Comparison of ENCODE assay signal across 1 cellular context in the genomic region with DNA sequence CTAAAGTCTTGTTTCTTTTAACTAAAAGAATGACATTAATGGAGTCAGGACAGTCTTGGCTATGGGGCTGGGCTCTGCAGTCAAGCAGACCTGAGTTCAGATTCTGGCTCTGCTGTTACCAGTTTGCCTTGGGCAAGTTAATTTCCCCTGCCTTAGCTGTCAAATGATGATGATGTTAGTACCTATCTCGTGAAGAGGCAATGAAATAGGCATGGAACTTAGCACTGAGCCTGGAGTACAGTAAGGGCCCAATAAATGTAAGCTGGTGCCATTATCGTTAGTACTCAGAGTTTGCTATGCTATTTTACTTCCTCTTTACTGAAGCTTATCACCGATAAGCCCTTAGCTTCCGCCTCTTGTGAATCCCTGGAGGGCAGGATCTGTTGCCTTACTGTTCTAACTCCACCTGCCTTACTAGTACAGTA.
TF ChIP-seq lines count a peak whose summit lies in the region.

No MANE protein-coding gene starts in this region.

TF ChIP-seq in HEK293, 187 proteins besides CTCF, POLR2A, EP300 and RAD21 (continued from another document and continues in another):
- TF ChIP-seq, protein P1, sequence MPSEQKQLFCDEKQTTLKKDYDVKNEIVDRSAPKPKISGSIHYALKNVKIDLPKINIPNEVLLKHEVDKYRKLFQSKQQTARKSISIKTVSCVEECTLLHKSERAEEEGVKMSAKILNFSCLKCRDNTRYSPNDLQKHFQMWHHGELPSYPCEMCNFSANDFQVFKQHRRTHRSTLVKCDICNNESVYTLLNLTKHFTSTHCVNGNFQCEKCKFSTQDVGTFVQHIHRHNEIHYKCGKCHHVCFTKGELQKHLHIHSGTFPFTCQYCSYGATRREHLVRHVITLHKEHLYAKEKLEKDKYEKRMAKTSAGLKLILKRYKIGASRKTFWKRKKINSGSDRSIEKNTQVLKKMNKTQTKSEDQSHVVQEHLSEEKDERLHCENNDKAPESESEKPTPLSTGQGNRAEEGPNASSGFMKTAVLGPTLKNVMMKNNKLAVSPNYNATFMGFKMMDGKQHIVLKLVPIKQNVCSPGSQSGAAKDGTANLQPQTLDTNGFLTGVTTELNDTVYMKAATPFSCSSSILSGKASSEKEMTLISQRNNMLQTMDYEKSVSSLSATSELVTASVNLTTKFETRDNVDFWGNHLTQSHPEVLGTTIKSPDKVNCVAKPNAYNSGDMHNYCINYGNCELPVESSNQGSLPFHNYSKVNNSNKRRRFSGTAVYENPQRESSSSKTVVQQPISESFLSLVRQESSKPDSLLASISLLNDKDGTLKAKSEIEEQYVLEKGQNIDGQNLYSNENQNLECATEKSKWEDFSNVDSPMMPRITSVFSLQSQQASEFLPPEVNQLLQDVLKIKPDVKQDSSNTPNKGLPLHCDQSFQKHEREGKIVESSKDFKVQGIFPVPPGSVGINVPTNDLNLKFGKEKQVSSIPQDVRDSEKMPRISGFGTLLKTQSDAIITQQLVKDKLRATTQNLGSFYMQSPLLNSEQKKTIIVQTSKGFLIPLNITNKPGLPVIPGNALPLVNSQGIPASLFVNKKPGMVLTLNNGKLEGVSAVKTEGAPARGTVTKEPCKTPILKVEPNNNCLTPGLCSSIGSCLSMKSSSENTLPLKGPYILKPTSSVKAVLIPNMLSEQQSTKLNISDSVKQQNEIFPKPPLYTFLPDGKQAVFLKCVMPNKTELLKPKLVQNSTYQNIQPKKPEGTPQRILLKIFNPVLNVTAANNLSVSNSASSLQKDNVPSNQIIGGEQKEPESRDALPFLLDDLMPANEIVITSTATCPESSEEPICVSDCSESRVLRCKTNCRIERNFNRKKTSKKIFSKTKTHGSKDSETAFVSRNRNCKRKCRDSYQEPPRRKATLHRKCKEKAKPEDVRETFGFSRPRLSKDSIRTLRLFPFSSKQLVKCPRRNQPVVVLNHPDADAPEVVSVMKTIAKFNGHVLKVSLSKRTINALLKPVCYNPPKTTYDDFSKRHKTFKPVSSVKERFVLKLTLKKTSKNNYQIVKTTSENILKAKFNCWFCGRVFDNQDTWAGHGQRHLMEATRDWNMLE (tag by site-specific recombination; conservative IDR thresholded peaks at IDR 0.05; ENCODE audit: low read depth): no peak
- TF ChIP-seq ZNF549 (tag by site-specific recombination; IDR thresholded peaks at IDR 0.05): no peak
- TF ChIP-seq ZNF221 (tag by site-specific recombination; IDR thresholded peaks at IDR 0.05; ENCODE audit: borderline replicate concordance): no peak
- TF ChIP-seq, protein P2, sequence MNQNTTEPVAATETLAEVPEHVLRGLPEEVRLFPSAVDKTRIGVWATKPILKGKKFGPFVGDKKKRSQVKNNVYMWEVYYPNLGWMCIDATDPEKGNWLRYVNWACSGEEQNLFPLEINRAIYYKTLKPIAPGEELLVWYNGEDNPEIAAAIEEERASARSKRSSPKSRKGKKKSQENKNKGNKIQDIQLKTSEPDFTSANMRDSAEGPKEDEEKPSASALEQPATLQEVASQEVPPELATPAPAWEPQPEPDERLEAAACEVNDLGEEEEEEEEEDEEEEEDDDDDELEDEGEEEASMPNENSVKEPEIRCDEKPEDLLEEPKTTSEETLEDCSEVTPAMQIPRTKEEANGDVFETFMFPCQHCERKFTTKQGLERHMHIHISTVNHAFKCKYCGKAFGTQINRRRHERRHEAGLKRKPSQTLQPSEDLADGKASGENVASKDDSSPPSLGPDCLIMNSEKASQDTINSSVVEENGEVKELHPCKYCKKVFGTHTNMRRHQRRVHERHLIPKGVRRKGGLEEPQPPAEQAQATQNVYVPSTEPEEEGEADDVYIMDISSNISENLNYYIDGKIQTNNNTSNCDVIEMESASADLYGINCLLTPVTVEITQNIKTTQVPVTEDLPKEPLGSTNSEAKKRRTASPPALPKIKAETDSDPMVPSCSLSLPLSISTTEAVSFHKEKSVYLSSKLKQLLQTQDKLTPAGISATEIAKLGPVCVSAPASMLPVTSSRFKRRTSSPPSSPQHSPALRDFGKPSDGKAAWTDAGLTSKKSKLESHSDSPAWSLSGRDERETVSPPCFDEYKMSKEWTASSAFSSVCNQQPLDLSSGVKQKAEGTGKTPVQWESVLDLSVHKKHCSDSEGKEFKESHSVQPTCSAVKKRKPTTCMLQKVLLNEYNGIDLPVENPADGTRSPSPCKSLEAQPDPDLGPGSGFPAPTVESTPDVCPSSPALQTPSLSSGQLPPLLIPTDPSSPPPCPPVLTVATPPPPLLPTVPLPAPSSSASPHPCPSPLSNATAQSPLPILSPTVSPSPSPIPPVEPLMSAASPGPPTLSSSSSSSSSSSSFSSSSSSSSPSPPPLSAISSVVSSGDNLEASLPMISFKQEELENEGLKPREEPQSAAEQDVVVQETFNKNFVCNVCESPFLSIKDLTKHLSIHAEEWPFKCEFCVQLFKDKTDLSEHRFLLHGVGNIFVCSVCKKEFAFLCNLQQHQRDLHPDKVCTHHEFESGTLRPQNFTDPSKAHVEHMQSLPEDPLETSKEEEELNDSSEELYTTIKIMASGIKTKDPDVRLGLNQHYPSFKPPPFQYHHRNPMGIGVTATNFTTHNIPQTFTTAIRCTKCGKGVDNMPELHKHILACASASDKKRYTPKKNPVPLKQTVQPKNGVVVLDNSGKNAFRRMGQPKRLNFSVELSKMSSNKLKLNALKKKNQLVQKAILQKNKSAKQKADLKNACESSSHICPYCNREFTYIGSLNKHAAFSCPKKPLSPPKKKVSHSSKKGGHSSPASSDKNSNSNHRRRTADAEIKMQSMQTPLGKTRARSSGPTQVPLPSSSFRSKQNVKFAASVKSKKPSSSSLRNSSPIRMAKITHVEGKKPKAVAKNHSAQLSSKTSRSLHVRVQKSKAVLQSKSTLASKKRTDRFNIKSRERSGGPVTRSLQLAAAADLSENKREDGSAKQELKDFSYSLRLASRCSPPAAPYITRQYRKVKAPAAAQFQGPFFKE (tag by site-specific recombination; IDR thresholded peaks at IDR 0.05; ENCODE audit: borderline replicate concordance): no peak
- TF ChIP-seq, protein P3, sequence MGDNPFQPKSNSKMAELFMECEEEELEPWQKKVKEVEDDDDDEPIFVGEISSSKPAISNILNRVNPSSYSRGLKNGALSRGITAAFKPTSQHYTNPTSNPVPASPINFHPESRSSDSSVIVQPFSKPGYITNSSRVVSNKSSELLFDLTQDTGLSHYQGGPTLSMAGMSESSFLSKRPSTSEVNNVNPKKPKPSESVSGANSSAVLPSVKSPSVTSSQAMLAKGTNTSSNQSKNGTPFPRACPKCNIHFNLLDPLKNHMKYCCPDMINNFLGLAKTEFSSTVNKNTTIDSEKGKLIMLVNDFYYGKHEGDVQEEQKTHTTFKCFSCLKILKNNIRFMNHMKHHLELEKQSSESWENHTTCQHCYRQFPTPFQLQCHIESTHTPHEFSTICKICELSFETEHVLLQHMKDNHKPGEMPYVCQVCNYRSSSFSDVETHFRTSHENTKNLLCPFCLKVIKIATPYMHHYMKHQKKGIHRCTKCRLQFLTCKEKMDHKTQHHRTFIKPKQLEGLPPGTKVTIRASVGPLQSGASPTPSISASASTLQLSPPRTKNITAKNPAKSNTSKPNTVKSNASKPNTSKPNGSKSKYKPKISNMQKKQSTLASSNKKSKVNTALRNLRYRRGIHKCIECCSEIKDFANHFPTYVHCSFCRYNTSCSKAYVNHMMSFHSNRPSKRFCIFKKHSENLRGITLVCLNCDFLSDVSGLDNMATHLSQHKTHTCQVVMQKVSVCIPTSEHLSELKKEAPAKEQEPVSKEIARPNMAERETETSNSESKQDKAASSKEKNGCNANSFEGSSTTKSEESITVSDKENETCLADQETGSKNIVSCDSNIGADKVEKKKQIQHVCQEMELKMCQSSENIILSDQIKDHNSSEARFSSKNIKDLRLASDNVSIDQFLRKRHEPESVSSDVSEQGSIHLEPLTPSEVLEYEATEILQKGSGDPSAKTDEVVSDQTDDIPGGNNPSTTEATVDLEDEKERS (tag by site-specific recombination; IDR thresholded peaks at IDR 0.05): no peak
- no peak for TF ChIP-seq ZNF10 (tag by site-specific recombination; IDR thresholded peaks at IDR 0.05)
- TF ChIP-seq, protein P4, sequence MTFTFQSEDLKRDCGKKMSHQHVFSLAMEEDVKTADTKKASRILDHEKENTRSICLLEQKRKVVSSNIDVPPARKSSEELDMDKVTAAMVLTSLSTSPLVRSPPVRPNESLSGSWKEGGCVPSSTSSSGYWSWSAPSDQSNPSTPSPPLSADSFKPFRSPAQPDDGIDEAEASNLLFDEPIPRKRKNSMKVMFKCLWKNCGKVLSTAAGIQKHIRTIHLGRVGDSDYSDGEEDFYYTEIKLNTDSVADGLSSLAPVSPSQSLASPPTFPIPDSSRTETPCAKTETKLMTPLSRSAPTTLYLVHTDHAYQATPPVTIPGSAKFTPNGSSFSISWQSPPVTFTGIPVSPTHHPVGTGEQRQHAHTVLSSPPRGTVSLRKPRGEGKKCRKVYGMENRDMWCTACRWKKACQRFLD (tag by site-specific recombination; IDR thresholded peaks at IDR 0.05): no peak
- no peak for TF ChIP-seq ZNF792 (tag by site-specific recombination; IDR thresholded peaks at IDR 0.05)
- TF ChIP-seq ZBTB7A (tag by site-specific recombination; IDR thresholded peaks at IDR 0.05; ENCODE audit: low read depth): no peak
- TF ChIP-seq ZNF658 (tag by site-specific recombination; IDR thresholded peaks at IDR 0.05): no peak
- TF ChIP-seq, protein P5, sequence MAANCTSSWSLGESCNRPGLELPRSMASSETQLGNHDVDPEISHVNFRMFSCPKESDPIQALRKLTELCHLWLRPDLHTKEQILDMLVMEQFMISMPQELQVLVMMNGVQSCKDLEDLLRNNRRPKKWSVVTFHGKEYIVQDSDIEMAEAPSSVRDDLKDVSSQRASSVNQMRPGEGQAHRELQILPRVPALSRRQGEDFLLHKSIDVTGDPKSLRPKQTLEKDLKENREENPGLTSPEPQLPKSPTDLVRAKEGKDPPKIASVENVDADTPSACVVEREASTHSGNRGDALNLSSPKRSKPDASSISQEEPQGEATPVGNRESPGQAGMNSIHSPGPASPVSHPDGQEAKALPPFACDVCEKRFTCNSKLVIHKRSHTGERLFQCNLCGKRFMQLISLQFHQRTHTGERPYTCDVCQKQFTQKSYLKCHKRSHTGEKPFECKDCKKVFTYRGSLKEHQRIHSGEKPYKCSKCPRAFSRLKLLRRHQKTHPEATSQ (tag by site-specific recombination; IDR thresholded peaks at IDR 0.05): no peak
- TF ChIP-seq OSR2 (tag by site-specific recombination; IDR thresholded peaks at IDR 0.05): peak; percentile 98
- TF ChIP-seq, protein P6, sequence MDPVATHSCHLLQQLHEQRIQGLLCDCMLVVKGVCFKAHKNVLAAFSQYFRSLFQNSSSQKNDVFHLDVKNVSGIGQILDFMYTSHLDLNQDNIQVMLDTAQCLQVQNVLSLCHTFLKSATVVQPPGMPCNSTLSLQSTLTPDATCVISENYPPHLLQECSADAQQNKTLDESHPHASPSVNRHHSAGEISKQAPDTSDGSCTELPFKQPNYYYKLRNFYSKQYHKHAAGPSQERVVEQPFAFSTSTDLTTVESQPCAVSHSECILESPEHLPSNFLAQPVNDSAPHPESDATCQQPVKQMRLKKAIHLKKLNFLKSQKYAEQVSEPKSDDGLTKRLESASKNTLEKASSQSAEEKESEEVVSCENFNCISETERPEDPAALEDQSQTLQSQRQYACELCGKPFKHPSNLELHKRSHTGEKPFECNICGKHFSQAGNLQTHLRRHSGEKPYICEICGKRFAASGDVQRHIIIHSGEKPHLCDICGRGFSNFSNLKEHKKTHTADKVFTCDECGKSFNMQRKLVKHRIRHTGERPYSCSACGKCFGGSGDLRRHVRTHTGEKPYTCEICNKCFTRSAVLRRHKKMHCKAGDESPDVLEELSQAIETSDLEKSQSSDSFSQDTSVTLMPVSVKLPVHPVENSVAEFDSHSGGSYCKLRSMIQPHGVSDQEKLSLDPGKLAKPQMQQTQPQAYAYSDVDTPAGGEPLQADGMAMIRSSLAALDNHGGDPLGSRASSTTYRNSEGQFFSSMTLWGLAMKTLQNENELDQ (tag by site-specific recombination; IDR thresholded peaks at IDR 0.05; ENCODE audit: low read depth): no peak
- TF ChIP-seq, protein P7, sequence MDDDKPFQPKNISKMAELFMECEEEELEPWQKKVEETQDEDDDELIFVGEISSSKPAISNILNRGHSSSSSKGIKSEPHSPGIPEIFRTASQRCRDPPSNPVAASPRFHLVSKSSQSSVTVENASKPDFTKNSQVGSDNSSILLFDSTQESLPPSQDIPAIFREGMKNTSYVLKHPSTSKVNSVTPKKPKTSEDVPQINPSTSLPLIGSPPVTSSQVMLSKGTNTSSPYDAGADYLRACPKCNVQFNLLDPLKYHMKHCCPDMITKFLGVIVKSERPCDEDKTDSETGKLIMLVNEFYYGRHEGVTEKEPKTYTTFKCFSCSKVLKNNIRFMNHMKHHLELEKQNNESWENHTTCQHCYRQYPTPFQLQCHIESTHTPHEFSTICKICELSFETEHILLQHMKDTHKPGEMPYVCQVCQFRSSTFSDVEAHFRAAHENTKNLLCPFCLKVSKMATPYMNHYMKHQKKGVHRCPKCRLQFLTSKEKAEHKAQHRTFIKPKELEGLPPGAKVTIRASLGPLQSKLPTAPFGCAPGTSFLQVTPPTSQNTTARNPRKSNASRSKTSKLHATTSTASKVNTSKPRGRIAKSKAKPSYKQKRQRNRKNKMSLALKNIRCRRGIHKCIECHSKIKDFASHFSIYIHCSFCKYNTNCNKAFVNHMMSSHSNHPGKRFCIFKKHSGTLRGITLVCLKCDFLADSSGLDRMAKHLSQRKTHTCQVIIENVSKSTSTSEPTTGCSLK (tag by site-specific recombination; IDR thresholded peaks at IDR 0.05): no peak
- TF ChIP-seq ZNF274 (IDR thresholded peaks at IDR 0.05; ENCODE audit: low read length): no peak
- TF ChIP-seq ZNF274 (tag by site-specific recombination; IDR thresholded peaks at IDR 0.05; ENCODE audit: borderline replicate concordance): no peak
- TF ChIP-seq ZNF366 (tag by site-specific recombination; conservative IDR thresholded peaks at IDR 0.05): no peak
- no peak for TF ChIP-seq ZNF416 (tag by site-specific recombination; IDR thresholded peaks at IDR 0.05)
- no peak for TF ChIP-seq ZNF138 (tag by site-specific recombination; IDR thresholded peaks at IDR 0.05; ENCODE audit: borderline replicate concordance)
- TF ChIP-seq ZNF530 (tag by site-specific recombination; IDR thresholded peaks at IDR 0.05; ENCODE audit: low read depth): no peak
- TF ChIP-seq ZFP37 (tag by site-specific recombination; IDR thresholded peaks at IDR 0.05): no peak
- peak; percentile 33; the same call in 1 of the 2 replicates for TF ChIP-seq ZBTB48 (tag by site-specific recombination; IDR thresholded peaks at IDR 0.05)
- no peak for TF ChIP-seq ZNF624 (tag by site-specific recombination; IDR thresholded peaks at IDR 0.05)
- no peak for TF ChIP-seq ZNF558 (tag by site-specific recombination; IDR thresholded peaks at IDR 0.05)
- TF ChIP-seq ZNF121 (tag by site-specific recombination; IDR thresholded peaks at IDR 0.05): no peak
- peak; percentile 47; the same call in 1 of the 2 replicates for TF ChIP-seq ZNF133 (tag by site-specific recombination; IDR thresholded peaks at IDR 0.05)
- no peak for TF ChIP-seq GLIS2 (tag by site-specific recombination; IDR thresholded peaks at IDR 0.05)
- TF ChIP-seq ZNF791 (tag by site-specific recombination; IDR thresholded peaks at IDR 0.05): no peak
- no peak for TF ChIP-seq ZNF184 (tag by site-specific recombination; IDR thresholded peaks at IDR 0.05)
- TF ChIP-seq, protein P8, sequence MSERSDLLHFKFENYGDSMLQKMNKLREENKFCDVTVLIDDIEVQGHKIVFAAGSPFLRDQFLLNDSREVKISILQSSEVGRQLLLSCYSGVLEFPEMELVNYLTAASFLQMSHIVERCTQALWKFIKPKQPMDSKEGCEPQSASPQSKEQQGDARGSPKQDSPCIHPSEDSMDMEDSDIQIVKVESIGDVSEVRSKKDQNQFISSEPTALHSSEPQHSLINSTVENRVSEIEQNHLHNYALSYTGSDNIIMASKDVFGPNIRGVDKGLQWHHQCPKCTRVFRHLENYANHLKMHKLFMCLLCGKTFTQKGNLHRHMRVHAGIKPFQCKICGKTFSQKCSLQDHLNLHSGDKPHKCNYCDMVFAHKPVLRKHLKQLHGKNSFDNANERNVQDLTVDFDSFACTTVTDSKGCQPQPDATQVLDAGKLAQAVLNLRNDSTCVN (tag by site-specific recombination; optimal IDR thresholded peaks at IDR 0.05): no peak
